ENCODE assay signal across 26 cellular contexts in the genomic region with DNA sequence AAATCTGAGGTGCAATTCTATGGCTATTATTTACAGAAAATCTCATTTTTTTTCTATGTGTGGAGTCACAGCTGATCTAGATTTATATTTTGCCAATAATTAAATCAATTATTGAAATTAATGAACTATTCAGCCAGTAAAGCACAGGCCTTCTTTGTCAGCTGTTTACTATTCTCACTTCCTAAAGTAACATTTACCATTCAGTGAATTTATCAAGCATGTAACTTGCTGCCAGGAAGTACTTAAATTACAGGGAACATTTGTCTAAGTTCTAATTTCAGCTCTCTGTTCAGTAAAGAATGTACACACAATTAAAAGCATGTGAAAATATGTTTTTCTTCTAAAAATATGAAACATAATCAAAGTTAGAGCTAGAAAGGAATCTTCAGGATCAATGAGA.
"Had no signal": no experiment of that assay in that cellular context is flagged by ENCODE, and none has a peak within 500 bp of the region (broad histone marks: within the 10 kb centered on the region; RNA-seq: fewer than 3 reads in every experiment).

No MANE protein-coding gene starts in this region.

- H3K4me1 ChIP-seq: colonic mucosa, esophagus squamous epithelium, gastrocnemius medialis, heart right ventricle, left lung, lower lobe of right lung had no signal

- H3K36me3 ChIP-seq: colonic mucosa, esophagus squamous epithelium, gastrocnemius medialis, heart right ventricle, left lung, lower lobe of right lung had no signal

- H3K27ac ChIP-seq: colonic mucosa, epithelial cell of prostate, esophagus squamous epithelium, gastrocnemius medialis, heart right ventricle, left lung, lower lobe of right lung had no signal

- FAIRE-seq: endometrium, islet of Langerhans, keratinocyte had no signal

- H3K4me3 ChIP-seq: colonic mucosa, esophagus squamous epithelium, gastrocnemius medialis, heart right ventricle, left lung, lower lobe of right lung had no signal

- H3K9me3 ChIP-seq: colonic mucosa, esophagus squamous epithelium, gastrocnemius medialis, heart right ventricle, left lung, lower lobe of right lung had no signal

- DNase-seq: colonic mucosa; cortex of kidney; effector CD8-positive, alpha-beta T cell; effector memory CD8-positive, alpha-beta T cell; endodermal cell; erythroblast; esophagus squamous epithelium; foreskin fibroblast; foreskin melanocyte; gastrocnemius medialis; glutamatergic neuron; head of caudate nucleus; heart right ventricle; hippocampal formation; left cardiac atrium; left lung; left ventricle myocardium superior; lower lobe of right lung; mesendoderm; midbrain; naive thymus-derived CD4-positive, alpha-beta T cell had no signal

- ATAC-seq: effector memory CD8-positive, alpha-beta T cell; esophagus mucosa; gastrocnemius medialis; heart right ventricle; left cardiac atrium; left lung; left ventricle myocardium superior; lower lobe of right lung; naive thymus-derived CD4-positive, alpha-beta T cell had no signal

- H3K27me3 ChIP-seq: colonic mucosa, esophagus squamous epithelium, gastrocnemius medialis, left lung had no signal
